4 cellular contexts compared by ENCODE assay signal in the genomic region with DNA sequence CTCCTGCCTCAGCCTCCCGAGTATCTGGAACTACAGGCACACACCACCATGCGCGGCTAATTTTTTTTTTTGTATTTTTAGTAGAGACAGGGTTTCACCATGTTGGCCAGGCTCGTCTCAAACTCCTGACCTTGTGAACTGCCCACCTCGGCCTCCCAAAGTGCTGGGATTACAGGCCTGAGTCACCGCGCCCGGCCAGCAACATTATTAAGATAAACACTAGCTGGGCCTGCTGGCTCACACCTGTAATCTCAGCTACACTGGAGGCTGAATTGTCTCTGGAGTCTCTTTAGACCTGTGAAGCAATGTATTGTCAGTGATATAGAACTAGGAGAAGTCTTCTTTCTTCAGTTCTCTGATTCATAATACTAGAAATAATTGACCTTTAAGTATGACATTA. TPM values are rescaled to one million over a fixed set of nuclear protein-coding genes. Genes with fewer than 3 reads are reported as not detected.
"Had no signal": no experiment of that assay in that cellular context is flagged by ENCODE, and none has a peak within 500 bp of the region (broad histone marks: within the 10 kb centered on the region; RNA-seq: fewer than 3 reads in every experiment).

No MANE protein-coding gene starts in this region.

RNA-seq across cellular contexts. Expression of a gene that starts 32.1 kb away (rescaled TPM):
- total RNA-seq: neural crest cell, osteocyte, pulmonary artery endothelial cell, smooth muscle cell had no signal
- polyA plus RNA-seq: smooth muscle cell had no signal
